Comparison of ENCODE assay signal across 8 cellular contexts in the genomic region with DNA sequence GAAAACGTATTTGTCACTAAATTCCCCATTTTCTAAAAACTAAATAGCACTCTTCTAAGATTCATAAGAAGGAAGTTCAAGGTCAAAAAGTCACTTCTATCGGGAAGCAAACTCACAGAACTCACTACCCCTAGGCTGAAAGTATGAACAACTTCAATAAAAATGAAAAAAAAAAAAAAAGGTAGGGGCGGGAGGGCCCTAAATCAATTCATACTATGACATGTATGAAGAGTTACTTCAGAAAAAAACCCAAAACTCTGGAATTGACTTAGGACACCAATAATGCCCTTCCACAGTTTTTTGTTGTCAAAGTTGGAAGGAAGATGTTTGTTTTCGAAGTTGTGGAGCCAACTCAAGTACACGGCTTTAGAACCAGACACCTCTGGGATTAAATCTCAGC. TPM values are rescaled to one million over a fixed set of nuclear protein-coding genes. Genes with fewer than 3 reads are reported as not detected.
A peak's percentile ranks its signal among the peaks of the same experiment; 100 is the strongest.
DNase-seq lines count a peak whose midpoint lies in the region; ATAC-seq and TF ChIP-seq lines count a peak whose summit lies in the region.

No MANE protein-coding gene starts in this region.

- H3K27me3 Mint-ChIP-seq in activated B cell treated with CpG ODN at 0.5 μM for 24 hours, result no peaks in the 10 kb centered on the region

- H3K27ac ChIP-seq in HEK293 (ENCODE audit: extremely low read depth, low read depth, low read length) (no peak overlapping the region), hepatocyte (no peak overlapping the region), spleen (peak overlapping the region in 1 of 8 donors; percentile 88)

- 58% methylated on average over 5 of the region's 5 CpGs for WGBS in hepatocyte (ENCODE audit: low lambda C conversion rate, missing lambda C conversion rate)
- WGBS in spleen, 5 donors, result 48 to 60% (median 57%) methylated on average over 5 of the region's 5 CpGs

- H3K4me3 Mint-ChIP-seq in activated B cell treated with CpG ODN at 0.5 μM for 24 hours, result peak overlapping the region; percentile 95

- DNase-seq in activated B cell treated with CpG ODN at 0.5 μM for 24 hours (no peak), hepatocyte (ENCODE audit: low spot score) (no peak), spleen (no peak), NCI-H1694 (lab: John Stamatoyannopoulos, UW) (no peak), NCI-H146 (lab: John Stamatoyannopoulos, UW) (no peak), 8988T (no peak)

- ATAC-seq in activated B cell treated with CpG ODN at 0.5 μM for 24 hours (ENCODE audit: low read depth) (no peak), GM21723 (IDR thresholded peaks at IDR 0.05; ENCODE audit: unreplicated experiment) (no peak)

- no peaks in the 10 kb centered on the region for H4K20me1 ChIP-seq in hepatocyte (ENCODE audit: insufficient read depth, poor library complexity, severe bottlenecking)

- H2AFZ ChIP-seq in hepatocyte, result no peak overlapping the region

- H3K9me3 Mint-ChIP-seq in activated B cell treated with CpG ODN at 0.5 μM for 24 hours, result no peaks in the 10 kb centered on the region

- POLR2A ChIA-PET in HEK293 (lab: Yijun Ruan, JAX) (interaction anchor here (0.6 kb wide), 1 partner anchor 166 kb away, joined by 6 read pairs; no protein-coding TSS in a partner anchor), activated B cell treated with CpG ODN at 0.5 μM for 24 hours (lab: Charles Lee) (interaction anchor here (2.9 kb wide), 1 partner anchor 38 kb away, joined by 10 read pairs; the partner anchor contains the start of gene NUDT15)

- H3K4me3 ChIP-seq in HEK293 (ENCODE audit: low read depth, low read length), result peak overlapping the region; percentile 99
- peak overlapping the region; percentile 91 for H3K4me3 ChIP-seq in hepatocyte
- peak overlapping the region; percentile 75 to 99 (median 94) for H3K4me3 ChIP-seq in spleen

- peaks cover 28% of the 10 kb centered on the region for H3K4me1 Mint-ChIP-seq in activated B cell treated with CpG ODN at 0.5 μM for 24 hours

- peaks cover 0 to 19% of the 10 kb centered on the region in 2 experiments; a peak in 2 of 3 replicates for H3K36me3 ChIP-seq in HEK293 (ENCODE audit: control insufficient read depth in 2 of 2, insufficient read depth in 1 of 2, low read length in 2 of 2)
- H3K36me3 ChIP-seq in hepatocyte (replicated peaks; ENCODE audit: insufficient read depth, low read depth), result no peaks in the 10 kb centered on the region
- peaks cover 0 to 21% (median 0%) of the 10 kb centered on the region in 6 donors for H3K36me3 ChIP-seq in spleen

- H3K36me3 Mint-ChIP-seq in activated B cell treated with CpG ODN at 0.5 μM for 24 hours (ENCODE audit: low read depth), result peaks cover 17% of the 10 kb centered on the region

- intact Hi-C loops in activated B cell treated with CpG ODN at 0.5 μM for 24 hours (cut with micrococcal nuclease) (loop anchor here (2.0 kb wide), 1 partner anchor 1203 kb away; the partner anchor contains the start of gene ESD), spleen (cut with DNase I; ENCODE audit: low total_unique reads) (no loop called here)

- H3K4me1 ChIP-seq in HEK293 (ENCODE audit: control insufficient read depth, insufficient read depth, low read length), result peaks cover 2% of the 10 kb centered on the region; the same call in 1 of the 2 replicates
- peaks cover 5% of the 10 kb centered on the region for H3K4me1 ChIP-seq in hepatocyte (ENCODE audit: insufficient read depth)
- peaks cover 0 to 48% (median 34%) of the 10 kb centered on the region in 6 donors for H3K4me1 ChIP-seq in spleen

- H3K9me3 ChIP-seq in HEK293 (ENCODE audit: control insufficient read depth, insufficient read depth, low read depth, low read length), result no peaks in the 10 kb centered on the region
- H3K9me3 ChIP-seq in hepatocyte (ENCODE audit: low read depth), result no peaks in the 10 kb centered on the region
- H3K9me3 ChIP-seq in spleen, result no peaks in the 10 kb centered on the region

- H3K27ac Mint-ChIP-seq in activated B cell treated with CpG ODN at 0.5 μM for 24 hours, result no peak overlapping the region

- H3K79me2 ChIP-seq in hepatocyte, result peaks cover 61% of the 10 kb centered on the region

- CTCF ChIA-PET in HEK293 (lab: Yijun Ruan, JAX) (interaction anchor here (1.3 kb wide), 1 partner anchor 38 kb away, joined by 5 read pairs; the partner anchor contains the start of gene NUDT15), activated B cell treated with CpG ODN at 0.5 μM for 24 hours (lab: Charles Lee) (no interaction called here)

- TF ChIP-seq POLR2A in spleen (IDR thresholded peaks at IDR 0.05), result no peak

- no peak for TF ChIP-seq CTCF in HEK293 (tag by site-specific recombination; IDR thresholded peaks at IDR 0.05)
- no peak for TF ChIP-seq CTCF in activated B cell treated with CpG ODN at 0.5 μM for 24 hours (IDR thresholded peaks at IDR 0.05)
- no peak for TF ChIP-seq CTCF in hepatocyte (IDR thresholded peaks at IDR 0.05; ENCODE audit: poor library complexity)
- no peak for TF ChIP-seq CTCF in spleen (IDR thresholded peaks at IDR 0.05 in 8 of 11, conservative IDR thresholded peaks at IDR 0.05 in 3 of 11)

- H3K27me3 ChIP-seq in hepatocyte (no peaks in the 10 kb centered on the region), spleen (replicated peaks in 1 of 7) (no peaks in the 10 kb centered on the region)

- no peaks in the 10 kb centered on the region for H3K9me2 ChIP-seq in hepatocyte (replicated peaks; ENCODE audit: insufficient read depth)

- peak overlapping the region; percentile 71 for H3K4me2 ChIP-seq in hepatocyte

TF ChIP-seq in HEK293, 187 proteins besides CTCF, POLR2A, EP300 and RAD21:
- TF ChIP-seq ZNF837 (tag by site-specific recombination; IDR thresholded peaks at IDR 0.05) (no peak), ZNF335 (tag by site-specific recombination; conservative IDR thresholded peaks at IDR 0.05) (no peak), ZSCAN23 (tag by site-specific recombination; IDR thresholded peaks at IDR 0.05) (no peak)
- TF ChIP-seq, protein P1, sequence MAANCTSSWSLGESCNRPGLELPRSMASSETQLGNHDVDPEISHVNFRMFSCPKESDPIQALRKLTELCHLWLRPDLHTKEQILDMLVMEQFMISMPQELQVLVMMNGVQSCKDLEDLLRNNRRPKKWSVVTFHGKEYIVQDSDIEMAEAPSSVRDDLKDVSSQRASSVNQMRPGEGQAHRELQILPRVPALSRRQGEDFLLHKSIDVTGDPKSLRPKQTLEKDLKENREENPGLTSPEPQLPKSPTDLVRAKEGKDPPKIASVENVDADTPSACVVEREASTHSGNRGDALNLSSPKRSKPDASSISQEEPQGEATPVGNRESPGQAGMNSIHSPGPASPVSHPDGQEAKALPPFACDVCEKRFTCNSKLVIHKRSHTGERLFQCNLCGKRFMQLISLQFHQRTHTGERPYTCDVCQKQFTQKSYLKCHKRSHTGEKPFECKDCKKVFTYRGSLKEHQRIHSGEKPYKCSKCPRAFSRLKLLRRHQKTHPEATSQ (tag by site-specific recombination; IDR thresholded peaks at IDR 0.05), result no peak

RNA-seq across cellular contexts. Expression of gene SUCLA2, which starts 1.1 kb away (rescaled TPM):
- 32.1 and 35.8 TPM in 2 replicates for total RNA-seq in activated B cell treated with CpG ODN at 0.5 μM for 24 hours
- total RNA-seq in hepatocyte, result 56.9 and 60.6 TPM in 2 replicates
- polyA plus RNA-seq in hepatocyte, result 53.0 and 60.6 TPM in 2 replicates
- total RNA-seq in spleen, result 10 to 100 TPM; 27.9 to 49.6 (median 36.6) TPM
- polyA plus RNA-seq in spleen, result 10 to 100 TPM; 14.4 to 22.3 (median 21.5) TPM

RNA-seq across cellular contexts. Expression of gene NUDT15, which starts 37.6 kb away (rescaled TPM):
- total RNA-seq in activated B cell treated with CpG ODN at 0.5 μM for 24 hours, result 5.5 and 6.2 TPM in 2 replicates
- 16.6 and 16.8 TPM in 2 replicates for total RNA-seq in hepatocyte
- 13.7 and 17.7 TPM in 2 replicates for polyA plus RNA-seq in hepatocyte
- total RNA-seq in spleen, result 1 to 10 TPM; 4.5 to 9.4 (median 5.6) TPM
- 1 to 10 TPM; 4.6 to 9.0 (median 6.0) TPM for polyA plus RNA-seq in spleen
